Comparison of ENCODE assay signal across 22 cellular contexts in genomic region chr1:58468612-58469493, GRCh38.
"Had no signal": no experiment of that assay in that cellular context is flagged by ENCODE, and none has a peak within 500 bp of the region (broad histone marks: within the 10 kb centered on the region; RNA-seq: fewer than 3 reads in every experiment).

No MANE protein-coding gene starts in this region.

- H3K4me3 ChIP-seq: esophagus squamous epithelium, mucosa of descending colon, testis, transverse colon had no signal

- H3K27me3 ChIP-seq: esophagus squamous epithelium, neutrophil, testis, transverse colon had no signal

- H3K36me3 ChIP-seq: neutrophil, transverse colon had no signal

- H3K27ac ChIP-seq: esophagus squamous epithelium, neutrophil, testis, transverse colon had no signal

- DNase-seq: activated CD4-positive, alpha-beta memory T cell treated with anti-CD3 and anti-CD28 coated beads, Interleukin-2, amount 10 ng/mL, durations not matched to agents 7 days and 5 days; activated CD4-positive, alpha-beta T cell treated with anti-CD3 and anti-CD28 coated beads for 1 hour; activated CD4-positive, alpha-beta T cell treated with anti-CD3 and anti-CD28 coated beads, Interleukin-2, amount 10 ng/mL, durations not matched to agents 7 days and 5 days; activated CD8-positive, alpha-beta memory T cell treated with anti-CD3 and anti-CD28 coated beads, Interleukin-2, amount 50 U/mL, for 48 hours; activated gamma-delta T cell treated with Interleukin-2 at 50 U/mL for 16 hours; activated naive CD4-positive, alpha-beta T cell treated with anti-CD3 and anti-CD28 coated beads, Interleukin-2, amount 50 U/mL, for 16 hours; activated T-cell treated with anti-CD3 and anti-CD28 coated beads, Interleukin-2, amount 50 U/mL, for 4 hours; amygdala; endodermal cell; esophagus squamous epithelium; head of caudate nucleus; mucosa of descending colon; nephron progenitor cell; stimulated activated CD4-positive, alpha-beta T cell treated with anti-CD3 and anti-CD28 coated beads, Interleukin-2, amount 100 ng/mL, for 48 hours; stimulated activated naive CD4-positive, alpha-beta T cell treated with Interleukin-2 at 50 U/mL for 16 hours; SW 1271; T-helper 9 cell; testis; transverse colon had no signal

- H3K4me1 ChIP-seq: esophagus squamous epithelium, testis, transverse colon had no signal

- ATAC-seq: activated T-cell treated with anti-CD3 and anti-CD28 coated beads, Interleukin-2, amount 50 U/mL, for 4 hours; activated T-helper 17 cell treated with anti-CD3 and anti-CD28 coated beads, Interleukin-2, amount 50 U/mL, for 72 hours; left lobe of liver; mucosa of descending colon had no signal

- H3K9me3 ChIP-seq: esophagus squamous epithelium, mucosa of descending colon, neutrophil, testis, transverse colon had no signal
